ENCODE assay signal across 31 cellular contexts in genomic region chr6:150511313-150511712, GRCh38.
"Had no signal": no experiment of that assay in that cellular context is flagged by ENCODE, and none has a peak within 500 bp of the region (broad histone marks: within the 10 kb centered on the region; RNA-seq: fewer than 3 reads in every experiment).

No MANE protein-coding gene starts in this region.

- ATAC-seq: effector memory CD8-positive, alpha-beta T cell; left colon; naive thymus-derived CD4-positive, alpha-beta T cell; pancreas had no signal

- H3K9me3 ChIP-seq: ascending aorta, pancreas, prostate gland, sigmoid colon, stomach, thyroid gland had no signal

- H3K4me1 Mint-ChIP-seq: activated naive CD8-positive, alpha-beta T cell treated with anti-CD3 and anti-CD28 coated beads for 36 hours; immature natural killer cell; naive thymus-derived CD4-positive, alpha-beta T cell; neural crest cell; stimulated activated naive B cell treated with anti-CD40 and anti-IgM and Interleukin-4, amounts not matched to agents 10 μg/mL and 1 μg/mL and 100 μg/mL, for 72 hours had no signal

- H3K27ac ChIP-seq: ascending aorta, coronary artery, dorsolateral prefrontal cortex, pancreas, prostate gland, sigmoid colon, stomach, thyroid gland, VCaP had no signal

- H3K27me3 ChIP-seq: ascending aorta, dorsolateral prefrontal cortex, pancreas, sigmoid colon, stomach, thyroid gland had no signal

- H3K36me3 Mint-ChIP-seq: activated naive CD8-positive, alpha-beta T cell treated with anti-CD3 and anti-CD28 coated beads for 36 hours; brain; immature natural killer cell; naive thymus-derived CD4-positive, alpha-beta T cell; stimulated activated naive B cell treated with anti-CD40 and anti-IgM and Interleukin-4, amounts not matched to agents 10 μg/mL and 1 μg/mL and 100 μg/mL, for 72 hours had no signal

- DNase-seq: activated CD4-positive, alpha-beta T cell treated with anti-CD3 and anti-CD28 coated beads for 4 hours; activated CD4-positive, alpha-beta T cell treated with anti-CD3 and anti-CD28 coated beads, Interleukin-2, amount 50 U/mL, for 4 hours; activated effector memory CD4-positive, alpha-beta T cell treated with anti-CD3 and anti-CD28 coated beads, Interleukin-2, amount 50 U/mL, for 16 hours; activated naive CD4-positive, alpha-beta T cell treated with anti-CD3 and anti-CD28 coated beads for 36 hours; activated naive CD8-positive, alpha-beta T cell treated with anti-CD3 and anti-CD28 coated beads for 36 hours; activated T-cell treated with anti-CD3 and anti-CD28 coated beads for 4 hours; dorsolateral prefrontal cortex; effector memory CD8-positive, alpha-beta T cell; foreskin fibroblast; head of caudate nucleus; hippocampal formation; immature natural killer cell; kidney; left colon; midbrain; naive thymus-derived CD4-positive, alpha-beta T cell; nucleus accumbens; pancreas; retina; sigmoid colon; stimulated activated CD4-positive, alpha-beta T cell treated with anti-CD3 and anti-CD28 coated beads, Interleukin-1b, Interleukin-23, amount 100 ng/mL, for 48 hours; stimulated activated naive B cell treated with anti-CD40 and anti-IgM and Interleukin-4, amounts not matched to agents 10 μg/mL and 1 μg/mL and 100 μg/mL, for 72 hours; stomach; thyroid gland had no signal

- H3K4me1 ChIP-seq: ascending aorta, pancreas, prostate gland, stomach, thyroid gland had no signal

- H3K4me2 ChIP-seq: smooth muscle cell had no signal

- H3K4me3 ChIP-seq: ascending aorta, coronary artery, dorsolateral prefrontal cortex, pancreas, prostate gland, sigmoid colon, smooth muscle cell, stomach, thyroid gland had no signal

- H3K36me3 ChIP-seq: ascending aorta, pancreas, prostate gland, sigmoid colon, stomach, thyroid gland had no signal

- H3K4me3 Mint-ChIP-seq: activated naive CD4-positive, alpha-beta T cell treated with anti-CD3 and anti-CD28 coated beads for 36 hours; activated naive CD8-positive, alpha-beta T cell treated with anti-CD3 and anti-CD28 coated beads for 36 hours; brain; effector memory CD8-positive, alpha-beta T cell; immature natural killer cell; naive thymus-derived CD4-positive, alpha-beta T cell; neural crest cell; stimulated activated naive B cell treated with anti-CD40 and anti-IgM and Interleukin-4, amounts not matched to agents 10 μg/mL and 1 μg/mL and 100 μg/mL, for 72 hours had no signal

- H3K9me3 Mint-ChIP-seq: activated naive CD4-positive, alpha-beta T cell treated with anti-CD3 and anti-CD28 coated beads for 36 hours; activated naive CD8-positive, alpha-beta T cell treated with anti-CD3 and anti-CD28 coated beads for 36 hours; effector memory CD8-positive, alpha-beta T cell; immature natural killer cell had no signal

- H3K27ac Mint-ChIP-seq: activated naive CD4-positive, alpha-beta T cell treated with anti-CD3 and anti-CD28 coated beads for 36 hours; activated naive CD8-positive, alpha-beta T cell treated with anti-CD3 and anti-CD28 coated beads for 36 hours; brain; effector memory CD8-positive, alpha-beta T cell; immature natural killer cell; naive thymus-derived CD4-positive, alpha-beta T cell; stimulated activated naive B cell treated with anti-CD40 and anti-IgM and Interleukin-4, amounts not matched to agents 10 μg/mL and 1 μg/mL and 100 μg/mL, for 72 hours had no signal
